ENCODE assay signal across 1 cellular context in genomic region chr11:67455054-67455453, GRCh38.
TF ChIP-seq lines count a peak whose summit lies in the region.

TSS of gene CABP4 (plus strand) at chr11:67455354. CDS start at chr11:67455424, 70 bp downstream.

TF ChIP-seq in IMR-90, 13 proteins besides CTCF, POLR2A, EP300 and RAD21:
- no peak for TF ChIP-seq CEBPB (IDR thresholded peaks at IDR 0.05; ENCODE audit: low read depth, low read length)
- no peak for TF ChIP-seq USF2 (IDR thresholded peaks at IDR 0.05; ENCODE audit: low read depth, low read length)
- no peak for TF ChIP-seq SMC3 (IDR thresholded peaks at IDR 0.05; ENCODE audit: low read depth, low read length)
- TF ChIP-seq CHD1 (IDR thresholded peaks at IDR 0.05; ENCODE audit: low read depth, low read length) = no peak
- no peak for TF ChIP-seq MAFK (IDR thresholded peaks at IDR 0.05; ENCODE audit: low read depth, low read length)
- TF ChIP-seq RCOR1 (IDR thresholded peaks at IDR 0.05; ENCODE audit: insufficient replicate concordance, low read length) = no peak
- no peak for TF ChIP-seq MAZ (IDR thresholded peaks at IDR 0.05; ENCODE audit: borderline replicate concordance, low read depth, low read length)
- TF ChIP-seq FOS (IDR thresholded peaks at IDR 0.05; ENCODE audit: low read depth, low read length) = no peak
- no peak for TF ChIP-seq NFE2L2 (IDR thresholded peaks at IDR 0.05; ENCODE audit: low read depth, low read length)
- TF ChIP-seq BHLHE40 (IDR thresholded peaks at IDR 0.05; ENCODE audit: low read depth, low read length) = no peak
- TF ChIP-seq ELK1 (IDR thresholded peaks at IDR 0.05; ENCODE audit: borderline replicate concordance, low read depth, low read length) = no peak
